Comparison of ENCODE assay signal across 11 cellular contexts in the genomic region with DNA sequence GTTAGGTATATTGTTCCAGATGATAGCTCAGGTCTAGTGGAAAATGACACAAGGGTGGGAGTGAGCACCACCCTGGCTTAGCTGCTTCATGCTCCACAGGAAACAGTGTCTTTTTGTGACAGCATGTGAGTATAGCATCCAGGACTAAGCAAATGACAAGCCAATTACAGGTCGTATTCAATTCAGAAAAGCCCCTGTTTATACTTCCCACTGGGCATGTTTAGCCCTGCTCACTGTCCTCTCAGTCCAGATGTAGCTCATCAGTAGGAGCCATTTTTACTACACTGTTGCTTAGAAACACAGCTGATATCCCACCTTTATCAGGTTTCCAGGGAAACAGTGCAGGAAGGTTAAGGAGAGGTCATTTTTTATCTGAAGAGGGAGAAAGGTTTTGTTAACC. TPM values are rescaled to one million over a fixed set of nuclear protein-coding genes. Genes with fewer than 3 reads are reported as not detected.
DNase-seq lines count a peak whose midpoint lies in the region; ATAC-seq and TF ChIP-seq lines count a peak whose summit lies in the region.
"Had no signal": no experiment of that assay in that cellular context is flagged by ENCODE, and none has a peak within 500 bp of the region (broad histone marks: within the 10 kb centered on the region; RNA-seq: fewer than 3 reads in every experiment).

No MANE protein-coding gene starts in this region.

- H3K4me3 Mint-ChIP-seq in brain, result peak overlapping the region in 3 of 5 experiments; percentile 6 to 27 (median 14)

- H3K9me3 ChIP-seq in aorta (ENCODE audit: control insufficient read depth, low read length) (no peaks in the 10 kb centered on the region), upper lobe of right lung (no peaks in the 10 kb centered on the region)
- H3K9me3 ChIP-seq: BLaER1, SJSA1 had no signal

- no peaks in the 10 kb centered on the region for H3K27me3 Mint-ChIP-seq in brain

- ATAC-seq in Right ventricle myocardium superior (ENCODE audit: poor library complexity) (peak; percentile 56), HG03457 (IDR thresholded peaks at IDR 0.05; ENCODE audit: unreplicated experiment) (peak; percentile 31), aorta (ENCODE audit: low FRiP score) (peak; percentile 36), GM21717 (IDR thresholded peaks at IDR 0.05; ENCODE audit: unreplicated experiment) (no peak), upper lobe of right lung (no peak)

- 21 to 24% methylated on average over 1 of the region's 1 CpG for WGBS in aorta, 2 donors

- H3K36me3 Mint-ChIP-seq in brain, result peaks cover 13% of the 10 kb centered on the region

- peak overlapping the region in 3 of 5 experiments; percentile 21 to 58 (median 43) for H3K27ac Mint-ChIP-seq in brain

- DNase-seq in Right ventricle myocardium superior (no peak), cardiac septum (ENCODE audit: low spot score) (no peak), aorta (no peak), SIG-M5 (lab: John Stamatoyannopoulos, UW) (no peak), upper lobe of right lung (no peak)
- DNase-seq: activated effector memory CD4-positive, alpha-beta T cell treated with Interleukin-2 at 50 U/mL for 16 hours had no signal

- TF ChIP-seq CTCF in brain (conservative IDR thresholded peaks at IDR 0.05), result no peak
- no peak for TF ChIP-seq CTCF in upper lobe of right lung (IDR thresholded peaks at IDR 0.05)

- peaks cover 40% of the 10 kb centered on the region for H3K4me1 Mint-ChIP-seq in brain

- intact Hi-C loops in Right ventricle myocardium superior (cut with DNase I), result no loop called here
- intact Hi-C loops in cardiac septum (cut with DNase I), result no loop called here
- intact Hi-C loops in aorta (cut with DNase I), result no loop called here
- intact Hi-C loops in upper lobe of right lung (cut with DNase I), result no loop called here

- H3K27me3 ChIP-seq in aorta (ENCODE audit: control insufficient read depth in 1 of 2, insufficient read depth in 2 of 2, low read length in 1 of 2) (no peaks in the 10 kb centered on the region), upper lobe of right lung (no peaks in the 10 kb centered on the region)
- H3K27me3 ChIP-seq: BLaER1, SJSA1 had no signal

- peaks cover 0 to 3% of the 10 kb centered on the region in 2 donors for H3K4me1 ChIP-seq in aorta (ENCODE audit: control insufficient read depth in 1 of 2, insufficient read depth in 2 of 2, low read length in 2 of 2)
- H3K4me1 ChIP-seq in upper lobe of right lung, result peaks cover 20% of the 10 kb centered on the region
- H3K4me1 ChIP-seq: SJSA1 had no signal

- H3K9me3 Mint-ChIP-seq in brain, result no peaks in the 10 kb centered on the region

- H3K36me3 ChIP-seq in aorta (ENCODE audit: control insufficient read depth in 1 of 2, insufficient read depth in 2 of 2, low read length in 1 of 2), result no peaks in the 10 kb centered on the region
- peaks cover 5% of the 10 kb centered on the region for H3K36me3 ChIP-seq in upper lobe of right lung

- H3K27ac ChIP-seq in aorta (ENCODE audit: low read depth in 1 of 2, low read length in 2 of 2) (no peak overlapping the region), upper lobe of right lung (no peak overlapping the region)
- H3K27ac ChIP-seq: BLaER1, SJSA1 had no signal

- no peak overlapping the region for H3K4me3 ChIP-seq in aorta (ENCODE audit: low read length in 2 of 2)
- H3K4me3 ChIP-seq in upper lobe of right lung, result no peak overlapping the region
- H3K4me3 ChIP-seq: BLaER1, SJSA1 had no signal

RNA-seq across cellular contexts. Expression of a gene that starts 8.0 kb away (rescaled TPM):
- total RNA-seq in Right ventricle myocardium superior (4.7 TPM), cardiac septum (5.5 TPM), aorta (10 to 100 TPM; 11.1 to 11.5 TPM), upper lobe of right lung (12.8 TPM)
- polyA plus RNA-seq in brain (ENCODE audit: insufficient read depth, low read depth, low replicate concordance) (2.6 TPM), aorta (1 to 10 TPM; 4.0 to 6.4 TPM)

RNA-seq across cellular contexts. Expression of a gene that starts 10.8 kb away (rescaled TPM):
- 6.5 TPM for total RNA-seq in Right ventricle myocardium superior
- 11.4 TPM for total RNA-seq in cardiac septum
- polyA plus RNA-seq in brain (ENCODE audit: insufficient read depth, low read depth, low replicate concordance), result 2.7 TPM
- 10 to 100 TPM; 10.3 to 12.7 TPM for total RNA-seq in aorta
- polyA plus RNA-seq in aorta, result 1 to 10 TPM; 4.3 to 8.9 TPM
- total RNA-seq in upper lobe of right lung, result 10.9 TPM

RNA-seq across cellular contexts. Expression of a gene that starts 43.3 kb away (rescaled TPM):
- total RNA-seq in Right ventricle myocardium superior (1.6 TPM), cardiac septum (4.0 TPM), aorta (10 to 100 TPM in 1 of 2 donors, 1 to 10 TPM in 1; 8.5 to 25.7 TPM), upper lobe of right lung (12.2 TPM)
- polyA plus RNA-seq in brain (ENCODE audit: insufficient read depth, low read depth, low replicate concordance) (0.32 TPM), aorta (10 to 100 TPM in 1 of 2 donors, 1 to 10 TPM in 1; 1.3 to 15.4 TPM)

Comparison
In these comparisons a context has a peak if more than half of its experiments do, and no peak if none do; other contexts are left out.
1. ATAC-seq: peak in Right ventricle myocardium superior (single experiment), HG03457 (single experiment) and aorta (single experiment); none in GM21717 (single experiment) and upper lobe of right lung (single experiment).